ENCODE assay signal across 1 cellular context in the genomic region with DNA sequence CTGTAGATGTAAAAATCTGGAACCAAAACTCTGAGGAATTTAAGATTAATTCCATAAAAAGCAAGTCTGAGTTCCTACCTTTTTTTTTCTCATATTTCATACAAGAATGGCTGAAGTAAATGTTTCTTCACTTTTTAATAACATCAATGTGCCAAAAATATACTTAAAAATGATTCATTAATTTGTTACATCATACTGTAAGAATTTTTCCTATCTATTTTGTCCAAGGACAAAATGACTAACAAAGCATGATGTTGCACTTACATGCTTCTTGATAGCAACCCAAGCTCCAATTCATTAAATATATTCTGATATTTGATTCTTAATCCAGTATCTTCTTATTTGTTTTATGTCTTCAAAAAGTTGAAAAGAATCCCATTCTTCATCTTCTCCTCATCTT.
TF ChIP-seq lines count a peak whose summit lies in the region.

No MANE protein-coding gene starts in this region.

TF ChIP-seq in IMR-90, 13 proteins besides CTCF, POLR2A, EP300 and RAD21 (continued from another document):
- TF ChIP-seq, protein P1, sequence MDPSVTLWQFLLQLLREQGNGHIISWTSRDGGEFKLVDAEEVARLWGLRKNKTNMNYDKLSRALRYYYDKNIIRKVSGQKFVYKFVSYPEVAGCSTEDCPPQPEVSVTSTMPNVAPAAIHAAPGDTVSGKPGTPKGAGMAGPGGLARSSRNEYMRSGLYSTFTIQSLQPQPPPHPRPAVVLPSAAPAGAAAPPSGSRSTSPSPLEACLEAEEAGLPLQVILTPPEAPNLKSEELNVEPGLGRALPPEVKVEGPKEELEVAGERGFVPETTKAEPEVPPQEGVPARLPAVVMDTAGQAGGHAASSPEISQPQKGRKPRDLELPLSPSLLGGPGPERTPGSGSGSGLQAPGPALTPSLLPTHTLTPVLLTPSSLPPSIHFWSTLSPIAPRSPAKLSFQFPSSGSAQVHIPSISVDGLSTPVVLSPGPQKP (IDR thresholded peaks at IDR 0.05; ENCODE audit: borderline replicate concordance, low read depth, low read length): no peak
- no peak for TF ChIP-seq SMC3 (IDR thresholded peaks at IDR 0.05; ENCODE audit: low read depth, low read length)
- no peak for TF ChIP-seq MXI1 (IDR thresholded peaks at IDR 0.05; ENCODE audit: borderline replicate concordance, low read depth, low read length)
- TF ChIP-seq RFX5 (IDR thresholded peaks at IDR 0.05; ENCODE audit: low read depth, low read length): no peak
- no peak for TF ChIP-seq CHD1 (IDR thresholded peaks at IDR 0.05; ENCODE audit: low read depth, low read length)
- no peak for TF ChIP-seq RCOR1 (IDR thresholded peaks at IDR 0.05; ENCODE audit: insufficient replicate concordance, low read length)
- TF ChIP-seq FOS (IDR thresholded peaks at IDR 0.05; ENCODE audit: low read depth, low read length): no peak
- TF ChIP-seq MAFK (IDR thresholded peaks at IDR 0.05; ENCODE audit: low read depth, low read length): no peak
